18 cellular contexts compared by ENCODE assay signal in the genomic region with DNA sequence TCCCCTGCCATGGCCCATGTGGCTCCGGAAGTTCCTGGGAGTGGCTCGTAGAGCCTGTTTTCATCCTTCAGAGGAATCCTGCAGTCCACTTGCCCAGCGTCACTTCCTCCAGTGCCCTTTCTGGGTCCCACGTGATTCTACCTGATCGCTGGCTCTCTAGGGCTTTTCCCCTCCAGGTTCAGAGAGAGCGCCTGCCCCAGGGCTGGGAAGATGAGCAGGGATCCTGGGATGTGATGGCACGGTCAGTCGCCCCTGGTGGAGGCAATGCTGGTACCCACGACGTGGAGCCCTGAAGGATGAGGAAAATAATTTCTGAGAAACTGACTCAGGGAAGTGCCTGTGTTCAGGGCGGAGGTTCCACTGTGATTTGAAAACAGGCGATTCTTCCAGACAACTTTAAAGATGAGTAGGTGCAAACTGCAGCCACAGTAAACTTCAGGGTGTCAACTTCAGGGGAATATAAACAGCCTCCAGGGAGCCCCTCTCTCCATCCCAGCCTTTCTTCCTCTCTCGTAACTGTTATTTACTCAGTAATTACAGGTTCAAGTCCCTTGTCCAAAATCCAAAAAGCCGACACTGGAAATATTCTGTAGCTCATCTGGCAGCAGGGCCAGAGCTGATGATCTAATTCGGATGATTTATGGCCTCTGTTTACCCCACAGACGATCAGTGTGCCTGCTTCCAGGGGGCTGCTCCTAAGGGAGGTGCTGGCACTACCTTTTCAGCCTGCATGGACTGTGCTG.
"Had no signal": no experiment of that assay in that cellular context is flagged by ENCODE, and none has a peak within 500 bp of the region (broad histone marks: within the 10 kb centered on the region; RNA-seq: fewer than 3 reads in every experiment).

No MANE protein-coding gene starts in this region.

- ATAC-seq: activated CD4-positive, CD25-positive, alpha-beta regulatory T cell treated with anti-CD3 and anti-CD28 coated beads, Interleukin-2, amount 50 U/mL, for 24 hours; sciatic nerve; stimulated activated naive CD8-positive, alpha-beta T cell treated with anti-CD3 and anti-CD28 coated beads, Interleukin-15, Interleukin-2, amounts not matched to agents 100 U/mL and 50 U/mL, for 24 hours had no signal

- H3K4me3 Mint-ChIP-seq: activated naive CD8-positive, alpha-beta T cell treated with anti-CD3 and anti-CD28 coated beads for 36 hours; activated T-helper 1 cell treated with anti-CD3 and anti-CD28 coated beads, Interleukin-12 subunit alpha, Interleukin-12 subunit beta, Interleukin-2, Interleukin-4 antibody, amounts not matched to agents 30 ng/mL and 10 ng/mL and 1 ng/mL, durations not matched to agents 14 hours and 24 hours and 36 hours; central memory CD8-positive, alpha-beta T cell; immature natural killer cell had no signal

- H3K4me1 Mint-ChIP-seq: activated naive CD8-positive, alpha-beta T cell treated with anti-CD3 and anti-CD28 coated beads for 36 hours; central memory CD8-positive, alpha-beta T cell; immature natural killer cell had no signal

- H3K36me3 ChIP-seq: brain microvascular endothelial cell had no signal

- H3K27ac Mint-ChIP-seq: activated naive CD8-positive, alpha-beta T cell treated with anti-CD3 and anti-CD28 coated beads for 36 hours; activated T-helper 1 cell treated with anti-CD3 and anti-CD28 coated beads, Interleukin-12 subunit alpha, Interleukin-12 subunit beta, Interleukin-2, Interleukin-4 antibody, amounts not matched to agents 30 ng/mL and 10 ng/mL and 1 ng/mL, durations not matched to agents 14 hours and 24 hours and 36 hours; immature natural killer cell had no signal

- DNase-seq: activated CD4-positive, alpha-beta T cell treated with anti-CD3 and anti-CD28 coated beads, Interleukin-2, amount 50 U/mL, for 1 hour; activated CD8-positive, alpha-beta memory T cell treated with anti-CD3 and anti-CD28 coated beads for 24 hours; activated naive CD8-positive, alpha-beta T cell treated with anti-CD3 and anti-CD28 coated beads for 36 hours; anterior cingulate cortex; brain microvascular endothelial cell; cortex of kidney; effector memory CD4-positive, alpha-beta T cell; foreskin melanocyte; head of caudate nucleus; immature natural killer cell; mesendoderm; stimulated activated naive CD8-positive, alpha-beta T cell treated with anti-CD3 and anti-CD28 coated beads, Interleukin-15, Interleukin-2, amounts not matched to agents 100 U/mL and 50 U/mL, for 24 hours; T-helper 9 cell; testis had no signal

- H3K27me3 ChIP-seq: brain microvascular endothelial cell, testis had no signal

- H3K9me3 Mint-ChIP-seq: central memory CD8-positive, alpha-beta T cell; immature natural killer cell had no signal

- H3K36me3 Mint-ChIP-seq: immature natural killer cell had no signal

- H3K4me1 ChIP-seq: testis had no signal

- H3K4me3 ChIP-seq: testis had no signal

- H3K9me3 ChIP-seq: testis had no signal

- H3K27ac ChIP-seq: brain microvascular endothelial cell, testis had no signal
